In genomic region chr3:29694783-29695182, GRCh38 we compare ENCODE assay signal across 10 cellular contexts.
DNase-seq lines count a peak whose midpoint lies in the region; ATAC-seq and TF ChIP-seq lines count a peak whose summit lies in the region.
"Had no signal": no experiment of that assay in that cellular context is flagged by ENCODE, and none has a peak within 500 bp of the region (broad histone marks: within the 10 kb centered on the region; RNA-seq: fewer than 3 reads in every experiment).

No MANE protein-coding gene starts in this region.

- no peaks in the 10 kb centered on the region for H4K20me1 ChIP-seq in osteoblast (ENCODE audit: insufficient read depth, low read length)

- H2AFZ ChIP-seq in osteoblast (ENCODE audit: low read length): no peak overlapping the region

- DNase-seq in BJ (ENCODE audit: low read depth): peak; percentile 71
- DNase-seq in RWPE2 (ENCODE audit: low spot score): no peak
- peak; percentile 98 for DNase-seq in fibroblast of pulmonary artery (ENCODE audit: low read depth)
- peak; percentile 70 for DNase-seq in osteoblast (ENCODE audit: insufficient read length, low spot score, missing footprints)
- DNase-seq in RPMI8226: no peak
- DNase-seq: activated CD4-positive, alpha-beta memory T cell treated with anti-CD3 and anti-CD28 coated beads, Interleukin-2, amount 10 ng/mL, durations not matched to agents 7 days and 5 days; NCI-H187 treated with DMSO at 0.1 percent for 48 hours had no signal

- CTCF ChIA-PET in BJ (lab: Yijun Ruan, JAX): interaction anchor here (0.7 kb wide), 1 partner anchor 778 kb away, joined by 3 read pairs; no protein-coding TSS in a partner anchor

- peaks cover 2% of the 10 kb centered on the region for H3K79me2 ChIP-seq in osteoblast (ENCODE audit: insufficient read depth, low read length)

- H3K4me3 ChIP-seq in BJ (ENCODE audit: low read depth, low read length): no peak overlapping the region
- no peak overlapping the region for H3K4me3 ChIP-seq in RWPE2 (ENCODE audit: severe bottlenecking)
- no peak overlapping the region for H3K4me3 ChIP-seq in fibroblast of pulmonary artery (replicated peaks; ENCODE audit: low read depth, low read length)
- H3K4me3 ChIP-seq in osteoblast (ENCODE audit: insufficient read depth, low read length): no peak overlapping the region

- POLR2A ChIA-PET in BJ (lab: Charles Lee): no interaction called here

- H3K27ac ChIP-seq in RWPE2 (ENCODE audit: poor library complexity, severe bottlenecking) (peak overlapping the region; percentile 100), osteoblast (ENCODE audit: low read depth, low read length) (peak overlapping the region; percentile 98)

- ATAC-seq in RWPE2 (ENCODE audit: low read depth) (peak; percentile 92), GM18873 (IDR thresholded peaks at IDR 0.05; ENCODE audit: low FRiP score, unreplicated experiment) (no peak), HG03457 (IDR thresholded peaks at IDR 0.05; ENCODE audit: unreplicated experiment) (no peak), GM18858 (IDR thresholded peaks at IDR 0.05; ENCODE audit: unreplicated experiment) (no peak)

- H3K4me2 ChIP-seq in osteoblast (ENCODE audit: insufficient read depth, low read length): peak overlapping the region; percentile 80

- H3K9me3 ChIP-seq in RWPE2 (ENCODE audit: severe bottlenecking) (no peaks in the 10 kb centered on the region), osteoblast (ENCODE audit: low read depth, low read length) (no peaks in the 10 kb centered on the region)

- TF ChIP-seq CTCF in BJ (IDR thresholded peaks at IDR 0.05; ENCODE audit: insufficient read depth, low read depth, low read length) (no peak), RWPE2 (IDR thresholded peaks at IDR 0.05; ENCODE audit: poor library complexity, severe bottlenecking) (no peak), fibroblast of pulmonary artery (IDR thresholded peaks at IDR 0.05; ENCODE audit: low read length, missing control alignments) (no peak), osteoblast (IDR thresholded peaks at IDR 0.05; ENCODE audit: extremely low read depth, low read depth, low read length) (no peak)

- no peaks in the 10 kb centered on the region for H3K27me3 ChIP-seq in BJ (ENCODE audit: control insufficient read depth, insufficient read depth, low read length)
- H3K27me3 ChIP-seq in RWPE2 (ENCODE audit: insufficient read depth, poor library complexity, severe bottlenecking): no peaks in the 10 kb centered on the region
- no peaks in the 10 kb centered on the region for H3K27me3 ChIP-seq in osteoblast (ENCODE audit: insufficient read depth, low read length)

- H3K36me3 ChIP-seq in BJ (ENCODE audit: control insufficient read depth, insufficient read depth, low read length): no peaks in the 10 kb centered on the region
- peaks cover 3% of the 10 kb centered on the region; the same call in 1 of the 2 replicates for H3K36me3 ChIP-seq in RWPE2 (ENCODE audit: low read depth)
- peaks cover 4% of the 10 kb centered on the region for H3K36me3 ChIP-seq in osteoblast (ENCODE audit: insufficient read depth, low read length)

- peaks cover 48% of the 10 kb centered on the region for H3K4me1 ChIP-seq in RWPE2 (ENCODE audit: insufficient read depth, poor library complexity, severe bottlenecking)
- peaks cover 59% of the 10 kb centered on the region for H3K4me1 ChIP-seq in osteoblast (ENCODE audit: insufficient read depth, low read length)

Comparison
In these comparisons a context has a peak if more than half of its experiments do, and no peak if none do; other contexts are left out.
1. DNase-seq: peak in BJ (single experiment), fibroblast of pulmonary artery (single experiment) and osteoblast (single experiment); none in RWPE2 (single experiment) and RPMI8226 (single experiment).